In genomic region chr7:84712326-84712725, GRCh38 we compare ENCODE assay signal across 19 cellular contexts.
DNase-seq lines count a peak whose midpoint lies in the region; ATAC-seq and TF ChIP-seq lines count a peak whose summit lies in the region.
"Had no signal": no experiment of that assay in that cellular context is flagged by ENCODE, and none has a peak within 500 bp of the region (broad histone marks: within the 10 kb centered on the region; RNA-seq: fewer than 3 reads in every experiment).

No MANE protein-coding gene starts in this region.

- POLR2A ChIA-PET in GM10248 (lab: Yijun Ruan, JAX), result no interaction called here

- intact Hi-C loops in left cardiac atrium (cut with DNase I), result no loop called here

- TF ChIP-seq CTCF in GM10248 (IDR thresholded peaks at IDR 0.05; ENCODE audit: control extremely low read depth, extremely low read depth, low read depth, missing control alignments), result no peak

- ATAC-seq in GM19397 (IDR thresholded peaks at IDR 0.05; ENCODE audit: unreplicated experiment) (no peak), left cardiac atrium (no peak)
- ATAC-seq: CD8-positive, alpha-beta T cell; HCT116 had no signal

- CTCF ChIA-PET in GM10248 (lab: Yijun Ruan, JAX), result interaction anchor here (1.0 kb wide), 2 partner anchors 13 to 15 kb away, joined by 3 read pairs; no protein-coding TSS in a partner anchor

- DNase-seq in HCEC 1CT (peak; percentile 44), amniotic epithelial cell (ENCODE audit: low read depth) (peak; percentile 52), fibroblast of peridontal ligament (ENCODE audit: extremely low read depth) (peak; percentile 21), GM10248 (ENCODE audit: extremely low spot score) (no peak), H4 (ENCODE audit: low spot score) (no peak), left cardiac atrium (no peak)
- DNase-seq: CD8-positive, alpha-beta T cell; DMS 273 treated with DMSO at 0.1 percent for 48 hours; DMS79; GOT3; NCI-H1105 treated with DMSO at 0.1 percent for 48 hours; NCI-H146; NCI-H1930; NCI-H2107; NCI-H524; NCI-H748 treated with DMSO at 0.1 percent for 48 hours; SIG-M5 had no signal

Comparison
In these comparisons a context has a peak if more than half of its experiments do, and no peak if none do; other contexts are left out.
1. DNase-seq: peak in HCEC 1CT (single experiment), amniotic epithelial cell (single experiment) and fibroblast of peridontal ligament (single experiment); none in GM10248 (single experiment), H4 (single experiment) and left cardiac atrium (single experiment).